29 cellular contexts compared by ENCODE assay signal in the genomic region with DNA sequence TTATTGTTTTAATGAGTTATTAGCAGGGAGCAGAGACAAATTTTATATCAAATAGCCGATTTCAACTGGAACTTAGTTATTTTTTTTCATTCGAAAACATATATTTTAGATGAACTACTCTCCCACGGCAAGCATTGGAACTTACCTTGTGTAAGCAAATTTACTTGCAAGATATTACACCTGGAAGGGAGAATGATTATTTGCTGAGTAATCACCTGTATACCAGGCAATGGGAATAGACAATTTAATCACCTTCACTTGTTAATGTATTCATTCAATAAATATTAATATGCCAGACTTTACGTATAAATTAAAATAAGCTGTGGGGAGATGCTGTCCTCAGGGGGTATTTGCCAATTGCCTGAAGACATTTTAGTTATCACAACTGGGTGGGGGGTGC.
DNase-seq lines count a peak whose midpoint lies in the region; ATAC-seq, FAIRE-seq and TF ChIP-seq lines count a peak whose summit lies in the region.
"Had no signal": no experiment of that assay in that cellular context is flagged by ENCODE, and none has a peak within 500 bp of the region (broad histone marks: within the 10 kb centered on the region; RNA-seq: fewer than 3 reads in every experiment).

No MANE protein-coding gene starts in this region.

- H3K27me3 ChIP-seq in HepG2 (ENCODE audit: control insufficient read depth in 1 of 2, insufficient read depth in 2 of 2, low read length in 2 of 2): no peaks in the 10 kb centered on the region
- no peaks in the 10 kb centered on the region for H3K27me3 ChIP-seq in right lobe of liver
- no peaks in the 10 kb centered on the region for H3K27me3 ChIP-seq in IMR-90 (ENCODE audit: control insufficient read depth, insufficient read depth, low read length)
- no peaks in the 10 kb centered on the region for H3K27me3 ChIP-seq in spleen (replicated peaks in 1 of 7)
- H3K27me3 ChIP-seq: BE2C; BLaER1; BLaER1 treated with 17β-estradiol and CSF1 and Interleukin-3, amounts not matched to agents 10 nM and 100 nM had no signal

- DNase-seq in HepG2 (ENCODE audit: low spot score) (no peak), right lobe of liver (no peak), A549 (ENCODE audit: low read depth in 1 of 2, low spot score in 1 of 2) (no peak), IMR-90 (no peak), 8988T (no peak), spleen (no peak)
- DNase-seq: ACHN; BE2C; Caco-2; Calu3; CD4-positive, alpha-beta memory T cell; CD4-positive, alpha-beta T cell; CD4-positive, CD25-positive, alpha-beta regulatory T cell; CD8-positive, alpha-beta memory T cell; CD8-positive, alpha-beta T cell; COR-L47; DMS 273 treated with DMSO at 0.1 percent for 48 hours; DMS153; DMS53; DMS79; DMS79 treated with DMSO at 0.1 percent for 48 hours; DND-41; EL had no signal

- dilution Hi-C loops in IMR-90 (cut with HindIII; ENCODE audit: low sequenced_read_pairs, unreplicated experiment): no loop called here

- H4K5ac ChIP-seq in IMR-90 (ENCODE audit: low read depth, low read length): no peak overlapping the region

- TF ChIP-seq POLR2A in HepG2 (IDR thresholded peaks at IDR 0.05; ENCODE audit: insufficient read depth in 1 of 2, low read depth in 2 of 2, low read length in 2 of 2) (no peak), right lobe of liver (IDR thresholded peaks at IDR 0.05) (no peak), A549 (IDR thresholded peaks at IDR 0.05; ENCODE audit: low read length) (no peak), IMR-90 (IDR thresholded peaks at IDR 0.05; ENCODE audit: low read depth, low read length) (no peak), spleen (IDR thresholded peaks at IDR 0.05) (no peak)

- H3K9me3 ChIP-seq in HepG2 (ENCODE audit: low read length): peaks cover 70% of the 10 kb centered on the region
- no peaks in the 10 kb centered on the region for H3K9me3 ChIP-seq in right lobe of liver
- no peaks in the 10 kb centered on the region for H3K9me3 ChIP-seq in A549
- H3K9me3 ChIP-seq in IMR-90 (ENCODE audit: control insufficient read depth, insufficient read depth, low read length): no peaks in the 10 kb centered on the region
- peaks cover 0 to 5% (median 0%) of the 10 kb centered on the region in 8 donors for H3K9me3 ChIP-seq in spleen
- H3K9me3 ChIP-seq: BE2C; BLaER1; BLaER1 treated with 17β-estradiol and CSF1 and Interleukin-3, amounts not matched to agents 10 nM and 100 nM; Caco-2 had no signal

- no peak overlapping the region for H3K23ac ChIP-seq in IMR-90 (ENCODE audit: low read depth, low read length)

- POLR2A ChIA-PET in HepG2 (lab: Yijun Ruan, JAX): no interaction called here
- POLR2A ChIA-PET in A549 (lab: Yijun Ruan, JAX): no interaction called here
- POLR2A ChIA-PET in IMR-90 (lab: Charles Lee; ENCODE audit: unreplicated experiment): no interaction called here

- no peaks in the 10 kb centered on the region for H3K9me1 ChIP-seq in IMR-90 (ENCODE audit: insufficient read depth, low read length)

- TF ChIP-seq RAD21 in HepG2 (CRISPR knock-in tag; IDR thresholded peaks at IDR 0.05) (no peak), A549 (conservative IDR thresholded peaks at IDR 0.05 in 1 of 2, IDR thresholded peaks at IDR 0.05 in 1 of 2) (no peak), IMR-90 (IDR thresholded peaks at IDR 0.05; ENCODE audit: low read length) (no peak)

- H3K56ac ChIP-seq in IMR-90 (ENCODE audit: extremely low read depth, insufficient read depth, low read length): no peak overlapping the region

- TF ChIP-seq CTCF in HepG2 (CRISPR knock-in tag; IDR thresholded peaks at IDR 0.05): no peak
- no peak for TF ChIP-seq CTCF in right lobe of liver (IDR thresholded peaks at IDR 0.05)
- TF ChIP-seq CTCF in A549 (IDR thresholded peaks at IDR 0.05): no peak
- no peak for TF ChIP-seq CTCF in IMR-90 (conservative IDR thresholded peaks at IDR 0.05; ENCODE audit: low read depth, low read length)
- TF ChIP-seq CTCF in spleen (IDR thresholded peaks at IDR 0.05 in 8 of 11, conservative IDR thresholded peaks at IDR 0.05 in 3 of 11): no peak

- CTCF ChIA-PET in HepG2 (lab: Yijun Ruan, JAX; ENCODE audit: low intra/inter-chr PET ratio, low total read pairs) (no interaction called here), A549 (lab: Yijun Ruan, JAX) (no interaction called here), IMR-90 (lab: Yijun Ruan, JAX) (no interaction called here)

- intact Hi-C loops in HepG2 (cut with micrococcal nuclease; ENCODE audit: unreplicated experiment) (no loop called here), right lobe of liver (cut with DNase I) (no loop called here), IMR-90 (cut with micrococcal nuclease) (no loop called here), spleen (cut with DNase I; ENCODE audit: low total_unique reads) (no loop called here)

- no peaks in the 10 kb centered on the region for H3K36me3 ChIP-seq in HepG2 (replicated peaks in 1 of 2; ENCODE audit: control insufficient read depth in 1 of 2, insufficient read depth in 2 of 2, low read length in 2 of 2)
- no peaks in the 10 kb centered on the region for H3K36me3 ChIP-seq in right lobe of liver
- H3K36me3 ChIP-seq in IMR-90 (ENCODE audit: control insufficient read depth, insufficient read depth, low read length): no peaks in the 10 kb centered on the region
- H3K36me3 ChIP-seq in spleen: no peaks in the 10 kb centered on the region
- H3K36me3 ChIP-seq: BE2C; BLaER1; BLaER1 treated with 17β-estradiol and CSF1 and Interleukin-3, amounts not matched to agents 10 nM and 100 nM had no signal

- H4K20me1 ChIP-seq in HepG2 (ENCODE audit: insufficient read depth, low read length): no peaks in the 10 kb centered on the region
- H4K20me1 ChIP-seq in IMR-90 (ENCODE audit: insufficient read depth, low read length): no peaks in the 10 kb centered on the region
- H4K20me1 ChIP-seq: BLaER1; BLaER1 treated with 17β-estradiol and CSF1 and Interleukin-3, amounts not matched to agents 10 nM and 100 nM had no signal

- H3K4me3 ChIP-seq in HepG2 (replicated peaks in 1 of 3; ENCODE audit: insufficient read depth in 1 of 3, low read depth in 2 of 3, low read length in 3 of 3) (no peak overlapping the region), right lobe of liver (no peak overlapping the region), A549 (no peak overlapping the region), IMR-90 (ENCODE audit: insufficient read depth, low read depth, low read length) (no peak overlapping the region), spleen (no peak overlapping the region)
- H3K4me3 ChIP-seq: BLaER1; BLaER1 treated with 17β-estradiol and CSF1 and Interleukin-3, amounts not matched to agents 10 nM and 100 nM had no signal

- BruUV-seq in HepG2 (replicated peaks; lab: Mats Ljungman, UMichigan) (no TSS peak), IMR-90 (replicated peaks; lab: Mats Ljungman, UMichigan) (no TSS peak)

- H3K9ac ChIP-seq in HepG2 (ENCODE audit: insufficient read depth, low read depth, low read length): no peak overlapping the region
- H3K9ac ChIP-seq in IMR-90 (ENCODE audit: low read depth, low read length): no peak overlapping the region
- H3K9ac ChIP-seq: BLaER1; BLaER1 treated with 17β-estradiol and CSF1 and Interleukin-3, amounts not matched to agents 10 nM and 100 nM had no signal

- no peak overlapping the region for H2AFZ ChIP-seq in HepG2 (ENCODE audit: low read length)
- no peak overlapping the region for H2AFZ ChIP-seq in IMR-90 (replicated peaks; ENCODE audit: low read length, poor library complexity)

- no peak overlapping the region for H2AK9ac ChIP-seq in IMR-90 (replicated peaks; ENCODE audit: low read depth, low read length, poor library complexity)

- WGBS in HepG2 (ENCODE audit: low lambda C conversion rate): 41% methylated on average over 4 of the region's 4 CpGs
- WGBS in right lobe of liver (ENCODE audit: insufficient coverage, low coverage, low lambda C conversion rate, missing lambda C conversion rate): 73% methylated on average over 4 of the region's 4 CpGs
- WGBS in A549 (ENCODE audit: missing lambda C conversion rate): 49% methylated on average over 4 of the region's 4 CpGs
- WGBS in IMR-90 (ENCODE audit: extremely low coverage in 2 of 2, insufficient read length in 1 of 2), 2 experiments: no CpG with 5 or more reads among the region's 4 CpGs
- 88 to 94% (median 92%) methylated on average over 4 of the region's 4 CpGs for WGBS in spleen, 5 donors

- H3K79me1 ChIP-seq in IMR-90 (ENCODE audit: low read depth in 1 of 2, low read length in 2 of 2): no peaks in the 10 kb centered on the region

- no peak overlapping the region for H2BK20ac ChIP-seq in IMR-90 (ENCODE audit: low read depth, low read length)

- no peak overlapping the region for H3K18ac ChIP-seq in IMR-90 (ENCODE audit: low read depth, low read length)

- no peak overlapping the region for H3K4me2 ChIP-seq in HepG2 (ENCODE audit: low read depth, low read length)
- H3K4me2 ChIP-seq in A549: no peak overlapping the region
- no peak overlapping the region for H3K4me2 ChIP-seq in IMR-90 (ENCODE audit: low read depth, low read length)
- H3K4me2 ChIP-seq: BLaER1 had no signal

- no peak overlapping the region for H2BK5ac ChIP-seq in IMR-90 (ENCODE audit: low read depth, low read length, poor library complexity, severe bottlenecking)

- no peak overlapping the region for H3K4ac ChIP-seq in IMR-90 (ENCODE audit: low read depth, low read length)

- H3K14ac ChIP-seq in IMR-90 (replicated peaks; ENCODE audit: low read depth, low read length): no peak overlapping the region

- no peak overlapping the region for H2AK5ac ChIP-seq in IMR-90 (ENCODE audit: low read depth, low read length)

- FAIRE-seq in HepG2 (lab: Jason Lieb, UNC) (no peak), A549 (lab: Jason Lieb, UNC) (no peak)
- FAIRE-seq: A204.1, D721Med had no signal

- no peak for TF ChIP-seq EP300 in HepG2 (IDR thresholded peaks at IDR 0.05; ENCODE audit: low read depth in 2 of 2, low read length in 2 of 2)
- no peak for TF ChIP-seq EP300 in HepG2 (CRISPR knock-in tag; IDR thresholded peaks at IDR 0.05; ENCODE audit: borderline replicate concordance)
- TF ChIP-seq EP300 in A549 (IDR thresholded peaks at IDR 0.05): no peak

- H3K4me1 ChIP-seq in HepG2 (ENCODE audit: insufficient read depth, low read length): no peaks in the 10 kb centered on the region
- H3K4me1 ChIP-seq in right lobe of liver: no peaks in the 10 kb centered on the region
- H3K4me1 ChIP-seq in A549: no peaks in the 10 kb centered on the region
- H3K4me1 ChIP-seq in IMR-90 (ENCODE audit: control insufficient read depth, insufficient read depth, low read length): no peaks in the 10 kb centered on the region
- H3K4me1 ChIP-seq in spleen: no peaks in the 10 kb centered on the region
- H3K4me1 ChIP-seq: BE2C, BLaER1, Caco-2 had no signal

- H4K8ac ChIP-seq in IMR-90 (ENCODE audit: low read depth in 2 of 2, low read length in 2 of 2): no peak overlapping the region

- in situ Hi-C loops in HepG2 (cut with HindIII; ENCODE audit: extremely low pct_ligation_motif_present, low pct_unique_long_range_greater_than_20kb): no loop called here
- in situ Hi-C loops in IMR-90 (cut with MboI; ENCODE audit: low sequenced_read_pairs): no loop called here

- H4K91ac ChIP-seq in IMR-90 (ENCODE audit: insufficient read depth, low read depth, low read length): no peak overlapping the region

- no peaks in the 10 kb centered on the region for H3K79me2 ChIP-seq in HepG2 (ENCODE audit: insufficient read depth, low read length)

- H2BK120ac ChIP-seq in IMR-90 (ENCODE audit: low read depth, low read length): no peak overlapping the region

- H3K27ac ChIP-seq in HepG2 (ENCODE audit: extremely low read length, insufficient read depth, low read length) (no peak overlapping the region), right lobe of liver (no peak overlapping the region), A549 (no peak overlapping the region), IMR-90 (ENCODE audit: insufficient read depth, low read length) (no peak overlapping the region), spleen (no peak overlapping the region)
- H3K27ac ChIP-seq: 22Rv1; BLaER1; BLaER1 treated with 17β-estradiol and CSF1 and Interleukin-3, amounts not matched to agents 10 nM and 100 nM; C4-2B had no signal

- no peak for ATAC-seq in HepG2
- ATAC-seq in right lobe of liver: no peak
- ATAC-seq in A549: no peak
- ATAC-seq in IMR-90 (ENCODE audit: low read depth): no peak
- ATAC-seq: CD8-positive, alpha-beta T cell had no signal

- no peak overlapping the region for H2BK15ac ChIP-seq in IMR-90 (ENCODE audit: low read depth, low read length)
